In genomic region chr7:33702511-33703054, GRCh38 we compare ENCODE assay signal across 20 cellular contexts.
"Had no signal": no experiment of that assay in that cellular context is flagged by ENCODE, and none has a peak within 500 bp of the region (broad histone marks: within the 10 kb centered on the region; RNA-seq: fewer than 3 reads in every experiment).

No MANE protein-coding gene starts in this region.

- ATAC-seq: left lobe of liver; naive thymus-derived CD8-positive, alpha-beta T cell; sciatic nerve; stimulated activated effector memory CD8-positive, alpha-beta T cell treated with anti-CD3 and anti-CD28 coated beads, Interleukin-12 subunit alpha, Interleukin-12 subunit beta, amount 100 ng/mL, for 72 hours had no signal

- H3K4me1 Mint-ChIP-seq: memory B cell; stimulated activated effector memory CD8-positive, alpha-beta T cell treated with anti-CD3 and anti-CD28 coated beads, Interleukin-12 subunit alpha, Interleukin-12 subunit beta, amount 100 ng/mL, for 72 hours had no signal

- DNase-seq: dermis blood vessel endothelial cell; esophagus squamous epithelium; foreskin melanocyte; hypothalamus; naive thymus-derived CD8-positive, alpha-beta T cell; nucleus accumbens; stimulated activated CD4-positive, alpha-beta T cell treated with anti-CD3 and anti-CD28 coated beads, Interleukin-2, amount 100 ng/mL, for 24 hours; stimulated activated CD4-positive, alpha-beta T cell treated with anti-CD3 and anti-CD28 coated beads, Interleukin-4, amount 100 ng/mL, for 24 hours; stimulated activated naive CD4-positive, alpha-beta T cell treated with Interleukin-2 at 50 U/mL for 16 hours; stomach; thyroid gland had no signal

- H3K36me3 ChIP-seq: esophagus squamous epithelium, prostate gland, right atrium auricular region, stomach, thyroid gland had no signal

- H3K36me3 Mint-ChIP-seq: stimulated activated effector memory CD8-positive, alpha-beta T cell treated with anti-CD3 and anti-CD28 coated beads, Interleukin-12 subunit alpha, Interleukin-12 subunit beta, amount 100 ng/mL, for 72 hours had no signal

- H3K27me3 Mint-ChIP-seq: memory B cell; naive thymus-derived CD8-positive, alpha-beta T cell had no signal

- H3K27ac ChIP-seq: coronary artery, esophagus squamous epithelium, prostate gland, right atrium auricular region, stomach, thyroid gland had no signal

- H3K4me1 ChIP-seq: esophagus squamous epithelium, prostate gland, thyroid gland had no signal

- H3K9me3 ChIP-seq: prostate gland, thyroid gland had no signal

- H3K4me3 Mint-ChIP-seq: memory B cell; mesothelial cell of epicardium; stimulated activated effector memory CD8-positive, alpha-beta T cell treated with anti-CD3 and anti-CD28 coated beads, Interleukin-12 subunit alpha, Interleukin-12 subunit beta, amount 100 ng/mL, for 72 hours had no signal

- H3K27ac Mint-ChIP-seq: memory B cell; mesothelial cell of epicardium; stimulated activated effector memory CD8-positive, alpha-beta T cell treated with anti-CD3 and anti-CD28 coated beads, Interleukin-12 subunit alpha, Interleukin-12 subunit beta, amount 100 ng/mL, for 72 hours had no signal

- H3K4me3 ChIP-seq: coronary artery, esophagus squamous epithelium, lung, prostate gland, right atrium auricular region, stomach, thyroid gland had no signal

- H3K27me3 ChIP-seq: esophagus squamous epithelium, right atrium auricular region, stomach, thyroid gland had no signal
